In genomic region chr2:30934071-30934470, GRCh38 we compare ENCODE assay signal across 21 cellular contexts.
"Had no signal": no experiment of that assay in that cellular context is flagged by ENCODE, and none has a peak within 500 bp of the region (broad histone marks: within the 10 kb centered on the region; RNA-seq: fewer than 3 reads in every experiment).

No MANE protein-coding gene starts in this region.

- DNase-seq: activated CD4-positive, alpha-beta T cell treated with anti-CD3 and anti-CD28 coated beads for 4 hours; activated CD4-positive, alpha-beta T cell treated with anti-CD3 and anti-CD28 coated beads, Interleukin-2, amount 50 U/mL, for 48 hours; activated CD4-positive, CD25-positive, alpha-beta regulatory T cell; activated CD8-positive, alpha-beta memory T cell treated with anti-CD3 and anti-CD28 coated beads, Interleukin-2, amount 10 ng/mL, durations not matched to agents 7 days and 5 days; activated naive CD4-positive, alpha-beta T cell; adrenal gland; effector memory CD8-positive, alpha-beta T cell; left ventricle myocardium superior; mammary epithelial cell; midbrain; spleen; stimulated activated CD4-positive, alpha-beta T cell treated with anti-CD3 and anti-CD28 coated beads, Interleukin-4, amount 100 ng/mL, for 24 hours; stimulated activated naive CD4-positive, alpha-beta T cell treated with Interleukin-2 at 50 U/mL for 16 hours; SW 1271; T-helper 17 cell; upper lobe of left lung had no signal

- H3K9me3 Mint-ChIP-seq: activated T-helper 1 cell treated with anti-CD3 and anti-CD28 coated beads, Interleukin-12 subunit alpha, Interleukin-12 subunit beta, Interleukin-2, Interleukin-4 antibody, amounts not matched to agents 30 ng/mL and 10 ng/mL and 1 ng/mL, durations not matched to agents 14 hours and 24 hours and 36 hours; central memory CD8-positive, alpha-beta T cell; effector memory CD8-positive, alpha-beta T cell had no signal

- H3K27me3 Mint-ChIP-seq: activated CD8-positive, alpha-beta memory T cell treated with anti-CD3 and anti-CD28 coated beads, Interleukin-2, amount 10 ng/mL, durations not matched to agents 7 days and 5 days; activated naive CD8-positive, alpha-beta T cell had no signal

- H3K36me3 ChIP-seq: adrenal gland, prostate gland, right atrium auricular region, spleen, upper lobe of left lung had no signal

- H3K4me3 ChIP-seq: adrenal gland, prostate gland, right atrium auricular region, spleen, upper lobe of left lung had no signal

- H3K4me3 Mint-ChIP-seq: activated CD8-positive, alpha-beta memory T cell treated with anti-CD3 and anti-CD28 coated beads, Interleukin-2, amount 10 ng/mL, durations not matched to agents 7 days and 5 days; activated naive CD8-positive, alpha-beta T cell; activated T-helper 1 cell treated with anti-CD3 and anti-CD28 coated beads, Interleukin-12 subunit alpha, Interleukin-12 subunit beta, Interleukin-2, Interleukin-4 antibody, amounts not matched to agents 30 ng/mL and 10 ng/mL and 1 ng/mL, durations not matched to agents 14 hours and 24 hours and 36 hours; central memory CD8-positive, alpha-beta T cell; effector memory CD8-positive, alpha-beta T cell; T-helper 17 cell had no signal

- H3K36me3 Mint-ChIP-seq: activated CD8-positive, alpha-beta memory T cell treated with anti-CD3 and anti-CD28 coated beads, Interleukin-2, amount 10 ng/mL, durations not matched to agents 7 days and 5 days; activated naive CD8-positive, alpha-beta T cell had no signal

- H3K4me1 Mint-ChIP-seq: central memory CD8-positive, alpha-beta T cell; T-helper 17 cell had no signal

- H3K4me1 ChIP-seq: adrenal gland, prostate gland, right atrium auricular region, spleen, upper lobe of left lung had no signal

- H3K27ac ChIP-seq: adrenal gland, prostate gland, right atrium auricular region, spleen, upper lobe of left lung had no signal

- H3K27ac Mint-ChIP-seq: activated CD8-positive, alpha-beta memory T cell treated with anti-CD3 and anti-CD28 coated beads, Interleukin-2, amount 10 ng/mL, durations not matched to agents 7 days and 5 days; activated naive CD8-positive, alpha-beta T cell; activated T-helper 1 cell treated with anti-CD3 and anti-CD28 coated beads, Interleukin-12 subunit alpha, Interleukin-12 subunit beta, Interleukin-2, Interleukin-4 antibody, amounts not matched to agents 30 ng/mL and 10 ng/mL and 1 ng/mL, durations not matched to agents 14 hours and 24 hours and 36 hours; effector memory CD8-positive, alpha-beta T cell; T-helper 17 cell had no signal

- H3K27me3 ChIP-seq: adrenal gland, right atrium auricular region, spleen, upper lobe of left lung had no signal

- H3K9me3 ChIP-seq: adrenal gland, prostate gland, right atrium auricular region, spleen, upper lobe of left lung had no signal
